30 cellular contexts compared by ENCODE assay signal in the genomic region with DNA sequence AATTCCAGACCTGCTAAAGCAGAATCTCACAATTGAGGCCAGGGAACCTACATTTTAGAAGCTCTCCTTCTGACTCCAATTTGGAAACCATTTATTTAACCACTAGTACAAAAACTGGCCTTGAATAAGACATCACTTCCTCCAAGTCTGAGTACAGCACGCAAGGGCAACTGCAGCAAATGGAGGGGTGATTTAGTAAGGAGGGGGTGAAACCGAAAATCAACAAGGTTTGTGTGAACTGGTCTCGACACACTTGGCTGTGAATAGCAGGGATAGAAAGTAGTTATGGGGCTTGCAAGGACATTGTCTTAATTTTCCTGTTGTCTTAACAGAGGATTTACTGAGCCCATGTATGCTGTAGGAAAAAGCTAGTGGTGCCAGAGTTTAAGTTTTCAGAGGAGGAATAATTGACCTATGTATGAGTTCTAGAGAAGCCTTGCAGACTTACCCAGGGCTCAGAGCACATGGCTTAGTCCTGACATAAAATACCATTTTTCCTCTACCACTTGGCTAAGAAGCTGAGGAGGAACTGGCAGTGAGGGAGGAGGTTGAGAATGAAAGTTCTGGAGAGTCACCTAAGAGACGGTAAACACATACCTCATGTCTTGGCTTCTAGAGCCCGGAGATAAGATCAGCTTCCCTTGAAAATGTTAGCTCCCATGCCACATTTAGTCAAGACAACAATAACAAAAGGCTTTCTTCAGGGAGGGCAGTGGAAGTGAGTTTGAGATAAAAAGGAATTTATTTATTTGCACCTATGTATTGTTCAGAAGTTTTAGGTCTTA.
DNase-seq lines count a peak whose midpoint lies in the region; ATAC-seq, FAIRE-seq and TF ChIP-seq lines count a peak whose summit lies in the region.
"Had no signal": no experiment of that assay in that cellular context is flagged by ENCODE, and none has a peak within 500 bp of the region (broad histone marks: within the 10 kb centered on the region; RNA-seq: fewer than 3 reads in every experiment).

No MANE protein-coding gene starts in this region.

- ATAC-seq in HG03025 (IDR thresholded peaks at IDR 0.05; ENCODE audit: low FRiP score, unreplicated experiment): no peak
- ATAC-seq: stimulated activated naive CD8-positive, alpha-beta T cell treated with anti-CD3 and anti-CD28 coated beads, Interleukin-15, amount 100 ng/mL, for 72 hours had no signal

- no peak overlapping the region for H3K9ac ChIP-seq in astrocyte (ENCODE audit: low read length)

- no peak for DNase-seq in activated CD4-positive, alpha-beta T cell treated with anti-CD3 and anti-CD28 coated beads, Interleukin-2, amount 10 ng/mL, durations not matched to agents 24 days and 14 days
- DNase-seq in activated CD4-positive, alpha-beta T cell treated with anti-CD3 and anti-CD28 coated beads, Interleukin-2, amount 50 U/mL, for 48 hours: no peak
- DNase-seq in astrocyte (ENCODE audit: low read depth): peak; percentile 18
- peak; percentile 22 for DNase-seq in iris pigment epithelial cell (ENCODE audit: low read depth)
- DNase-seq in thyroid gland: no peak
- no peak for DNase-seq in glutamatergic neuron
- DNase-seq in RWPE1 (ENCODE audit: low spot score): no peak
- DNase-seq: activated B cell treated with CpG ODN at 0.5 μM for 24 hours; activated CD4-positive, alpha-beta memory T cell treated with anti-CD3 and anti-CD28 coated beads, Interleukin-2, amount 10 ng/mL, durations not matched to agents 7 days and 5 days; activated gamma-delta T cell; activated T-cell treated with anti-CD3 and anti-CD28 coated beads for 4 hours; BE2C; brain microvascular endothelial cell; COR-L47; DMS79 treated with DMSO at 0.1 percent for 48 hours; heart right ventricle; lower lobe of right lung; NCI-H1105 treated with DMSO at 0.1 percent for 48 hours; NCI-H2081; nucleus accumbens; stimulated activated CD4-positive, alpha-beta T cell treated with anti-CD3 and anti-CD28 coated beads, Interleukin-12 subunit alpha, Interleukin-12 subunit beta, amount 100 ng/mL, for 4 hours; stimulated activated CD4-positive, alpha-beta T cell treated with anti-CD3 and anti-CD28 coated beads, Interleukin-4, amount 100 ng/mL, for 4 hours; stimulated activated naive CD8-positive, alpha-beta T cell treated with anti-CD3 and anti-CD28 coated beads, Interleukin-15, amount 100 ng/mL, for 72 hours; T-helper 9 cell had no signal

- peak overlapping the region; percentile 43 for H3K27ac Mint-ChIP-seq in activated CD4-positive, alpha-beta T cell treated with anti-CD3 and anti-CD28 coated beads, Interleukin-2, amount 10 ng/mL, durations not matched to agents 24 days and 14 days
- peak overlapping the region; percentile 23 for H3K27ac Mint-ChIP-seq in astrocyte (ENCODE audit: unreplicated experiment)
- H3K27ac Mint-ChIP-seq in glutamatergic neuron (ENCODE audit: unreplicated experiment): no peak overlapping the region
- H3K27ac Mint-ChIP-seq: activated B cell treated with CpG ODN at 0.5 μM for 24 hours; activated CD4-positive, alpha-beta memory T cell treated with anti-CD3 and anti-CD28 coated beads, Interleukin-2, amount 10 ng/mL, durations not matched to agents 7 days and 5 days; dendritic cell treated with granulocyte-macrophage colony-stimulating factor and Interleukin-4, amounts not matched to agents 40 ng/mL and 50 ng/mL, for 4 days; stimulated activated naive CD8-positive, alpha-beta T cell treated with anti-CD3 and anti-CD28 coated beads, Interleukin-15, amount 100 ng/mL, for 72 hours had no signal

- intact Hi-C loops in activated CD4-positive, alpha-beta T cell treated with anti-CD3 and anti-CD28 coated beads, Interleukin-2, amount 10 ng/mL, durations not matched to agents 24 days and 14 days (cut with micrococcal nuclease): no loop called here
- intact Hi-C loops in thyroid gland (cut with DNase I): loop anchor here (10.0 kb wide), 1 partner anchor 119 kb away; a partner anchor contains a TSS

- WGBS in thyroid gland, 2 donors: 63 to 70% methylated on average over 5 of the region's 5 CpGs

- H3K4me2 ChIP-seq in astrocyte (ENCODE audit: low read length): no peak overlapping the region

- TF ChIP-seq CTCF in astrocyte (IDR thresholded peaks at IDR 0.05; ENCODE audit: insufficient read depth, low read depth, low read length): no peak
- TF ChIP-seq CTCF in thyroid gland (IDR thresholded peaks at IDR 0.05): no peak
- no peak for TF ChIP-seq CTCF in glutamatergic neuron (IDR thresholded peaks at IDR 0.05; ENCODE audit: partially characterized antibody, unreplicated experiment)
- TF ChIP-seq CTCF in RWPE1 (conservative IDR thresholded peaks at IDR 0.05; ENCODE audit: low read depth): no peak

- H4K20me1 ChIP-seq in astrocyte (ENCODE audit: insufficient read depth, low read length): no peaks in the 10 kb centered on the region

- no peaks in the 10 kb centered on the region for H3K4me1 ChIP-seq in astrocyte (ENCODE audit: insufficient read depth, low read length)
- peaks cover 21 to 23% of the 10 kb centered on the region in 2 donors for H3K4me1 ChIP-seq in thyroid gland
- H3K4me1 ChIP-seq: BE2C, right atrium auricular region, tibial nerve had no signal

- H3K9me3 ChIP-seq in astrocyte (ENCODE audit: insufficient read depth, low read depth, low read length) (no peaks in the 10 kb centered on the region), thyroid gland (no peaks in the 10 kb centered on the region)
- H3K9me3 ChIP-seq: BE2C, heart right ventricle, lower lobe of right lung, right atrium auricular region, tibial nerve had no signal

- H3K27ac ChIP-seq in astrocyte (ENCODE audit: low read depth, low read length) (no peak overlapping the region), thyroid gland (peak overlapping the region in 2 of 3 donors; percentile 43 to 79), RWPE1 (no peak overlapping the region)
- H3K27ac ChIP-seq: brain microvascular endothelial cell, heart right ventricle, lower lobe of right lung, right atrium auricular region, tibial nerve had no signal

- H3K27me3 Mint-ChIP-seq in activated CD4-positive, alpha-beta T cell treated with anti-CD3 and anti-CD28 coated beads, Interleukin-2, amount 10 ng/mL, durations not matched to agents 24 days and 14 days: no peaks in the 10 kb centered on the region
- H3K27me3 Mint-ChIP-seq in astrocyte (ENCODE audit: low read depth, unreplicated experiment) (no peaks in the 10 kb centered on the region), glutamatergic neuron (ENCODE audit: unreplicated experiment) (peaks cover 2% of the 10 kb centered on the region)
- H3K27me3 Mint-ChIP-seq: activated B cell treated with CpG ODN at 0.5 μM for 24 hours; activated CD4-positive, alpha-beta memory T cell treated with anti-CD3 and anti-CD28 coated beads, Interleukin-2, amount 10 ng/mL, durations not matched to agents 7 days and 5 days; dendritic cell treated with granulocyte-macrophage colony-stimulating factor and Interleukin-4, amounts not matched to agents 40 ng/mL and 50 ng/mL, for 4 days; stimulated activated naive CD8-positive, alpha-beta T cell treated with anti-CD3 and anti-CD28 coated beads, Interleukin-15, amount 100 ng/mL, for 72 hours had no signal

- TF ChIP-seq POLR2A in thyroid gland (IDR thresholded peaks at IDR 0.05): no peak

- H3K27me3 ChIP-seq in astrocyte (ENCODE audit: insufficient read depth, low read length): no peaks in the 10 kb centered on the region
- no peaks in the 10 kb centered on the region for H3K27me3 ChIP-seq in thyroid gland
- H3K27me3 ChIP-seq: BE2C, brain microvascular endothelial cell, heart right ventricle, right atrium auricular region, tibial nerve had no signal

- H2AFZ ChIP-seq in astrocyte (ENCODE audit: low read depth, low read length): no peak overlapping the region

- peaks cover 22% of the 10 kb centered on the region for H3K36me3 Mint-ChIP-seq in activated CD4-positive, alpha-beta T cell treated with anti-CD3 and anti-CD28 coated beads, Interleukin-2, amount 10 ng/mL, durations not matched to agents 24 days and 14 days (ENCODE audit: low read depth)
- H3K36me3 Mint-ChIP-seq in astrocyte (ENCODE audit: low read depth, unreplicated experiment): peaks cover 4% of the 10 kb centered on the region
- no peaks in the 10 kb centered on the region for H3K36me3 Mint-ChIP-seq in glutamatergic neuron (ENCODE audit: unreplicated experiment)

- CTCF ChIA-PET in RWPE1 (lab: Yijun Ruan, JAX): no interaction called here

- no peaks in the 10 kb centered on the region for H3K9me3 Mint-ChIP-seq in activated CD4-positive, alpha-beta T cell treated with anti-CD3 and anti-CD28 coated beads, Interleukin-2, amount 10 ng/mL, durations not matched to agents 24 days and 14 days
- H3K9me3 Mint-ChIP-seq in astrocyte (ENCODE audit: unreplicated experiment): no peaks in the 10 kb centered on the region
- H3K9me3 Mint-ChIP-seq in glutamatergic neuron (ENCODE audit: unreplicated experiment): peaks cover 1% of the 10 kb centered on the region
- H3K9me3 Mint-ChIP-seq: activated CD4-positive, alpha-beta memory T cell treated with anti-CD3 and anti-CD28 coated beads, Interleukin-2, amount 10 ng/mL, durations not matched to agents 7 days and 5 days; dendritic cell treated with granulocyte-macrophage colony-stimulating factor and Interleukin-4, amounts not matched to agents 40 ng/mL and 50 ng/mL, for 4 days had no signal

- no peaks in the 10 kb centered on the region for H3K79me2 ChIP-seq in astrocyte (ENCODE audit: insufficient read depth, low read length)

- no peaks in the 10 kb centered on the region for H3K36me3 ChIP-seq in astrocyte (ENCODE audit: insufficient read depth, low read length)
- H3K36me3 ChIP-seq in thyroid gland: no peaks in the 10 kb centered on the region
- H3K36me3 ChIP-seq: BE2C, brain microvascular endothelial cell, heart right ventricle, lower lobe of right lung, right atrium auricular region had no signal

- FAIRE-seq in astrocyte (lab: Jason Lieb, UNC): no peak
- FAIRE-seq: A204.1, GM12892 had no signal

- H3K4me1 Mint-ChIP-seq in activated CD4-positive, alpha-beta T cell treated with anti-CD3 and anti-CD28 coated beads, Interleukin-2, amount 10 ng/mL, durations not matched to agents 24 days and 14 days: peaks cover 3% of the 10 kb centered on the region
- peaks cover 4% of the 10 kb centered on the region for H3K4me1 Mint-ChIP-seq in astrocyte (ENCODE audit: low read depth, unreplicated experiment)
- H3K4me1 Mint-ChIP-seq in glutamatergic neuron (ENCODE audit: low read depth, unreplicated experiment): no peaks in the 10 kb centered on the region
- H3K4me1 Mint-ChIP-seq: activated CD4-positive, alpha-beta memory T cell treated with anti-CD3 and anti-CD28 coated beads, Interleukin-2, amount 10 ng/mL, durations not matched to agents 7 days and 5 days; stimulated activated naive CD8-positive, alpha-beta T cell treated with anti-CD3 and anti-CD28 coated beads, Interleukin-15, amount 100 ng/mL, for 72 hours had no signal

- POLR2A ChIA-PET in RWPE1 (lab: Yijun Ruan, JAX; ENCODE audit: low non-redundant PET): no interaction called here

- H3K4me3 Mint-ChIP-seq in activated CD4-positive, alpha-beta T cell treated with anti-CD3 and anti-CD28 coated beads, Interleukin-2, amount 10 ng/mL, durations not matched to agents 24 days and 14 days: no peak overlapping the region
- H3K4me3 Mint-ChIP-seq in astrocyte (ENCODE audit: unreplicated experiment): no peak overlapping the region
- H3K4me3 Mint-ChIP-seq in glutamatergic neuron (ENCODE audit: unreplicated experiment): no peak overlapping the region
- H3K4me3 Mint-ChIP-seq: activated B cell treated with CpG ODN at 0.5 μM for 24 hours; activated CD4-positive, alpha-beta memory T cell treated with anti-CD3 and anti-CD28 coated beads, Interleukin-2, amount 10 ng/mL, durations not matched to agents 7 days and 5 days; dendritic cell treated with granulocyte-macrophage colony-stimulating factor and Interleukin-4, amounts not matched to agents 40 ng/mL and 50 ng/mL, for 4 days; stimulated activated naive CD8-positive, alpha-beta T cell treated with anti-CD3 and anti-CD28 coated beads, Interleukin-15, amount 100 ng/mL, for 72 hours had no signal

- no peak overlapping the region for H3K4me3 ChIP-seq in astrocyte (ENCODE audit: insufficient read depth, low read depth, low read length)
- H3K4me3 ChIP-seq in thyroid gland (replicated peaks in 1 of 3): no peak overlapping the region
- H3K4me3 ChIP-seq: heart right ventricle, lower lobe of right lung, right atrium auricular region, tibial nerve had no signal

Comparison
In these comparisons a context has a peak if more than half of its experiments do, and no peak if none do; other contexts are left out.
1. DNase-seq: peak in astrocyte (single experiment) and iris pigment epithelial cell (single experiment); none in activated CD4-positive, alpha-beta T cell treated with anti-CD3 and anti-CD28 coated beads, Interleukin-2, amount 10 ng/mL, durations not matched to agents 24 days and 14 days (single experiment), activated CD4-positive, alpha-beta T cell treated with anti-CD3 and anti-CD28 coated beads, Interleukin-2, amount 50 U/mL, for 48 hours (0 of 2), thyroid gland (0 of 2), glutamatergic neuron (single experiment) and RWPE1 (single experiment).
2. H3K27ac ChIP-seq: peak in thyroid gland (2 of 3); none in astrocyte (single experiment) and RWPE1 (single experiment).